22 cellular contexts compared by ENCODE assay signal in genomic region chr2:85663684-85664565, GRCh38. TPM values are rescaled to one million over a fixed set of nuclear protein-coding genes. Genes with fewer than 3 reads are reported as not detected.
"Had no signal": no experiment of that assay in that cellular context is flagged by ENCODE, and none has a peak within 500 bp of the region (broad histone marks: within the 10 kb centered on the region; RNA-seq: fewer than 3 reads in every experiment).

No MANE protein-coding gene starts in this region.

- H3K9ac ChIP-seq: parathyroid adenoma had no signal

- H3K27ac ChIP-seq: colonic mucosa, SK-N-MC, transverse colon had no signal

- ATAC-seq: body of pancreas, gastroesophageal sphincter, left lobe of liver had no signal

- H3K36me3 ChIP-seq: colonic mucosa, transverse colon had no signal

- H3K9me3 Mint-ChIP-seq: activated naive CD8-positive, alpha-beta T cell treated with anti-CD3 and anti-CD28 coated beads for 36 hours; mesothelial cell of epicardium had no signal

- H3K36me3 Mint-ChIP-seq: activated naive CD8-positive, alpha-beta T cell treated with anti-CD3 and anti-CD28 coated beads for 36 hours had no signal

- H3K9me3 ChIP-seq: body of pancreas, colonic mucosa, gastroesophageal sphincter, transverse colon had no signal

- H3K4me1 ChIP-seq: body of pancreas, colonic mucosa, parathyroid adenoma, transverse colon had no signal

- H3K4me1 Mint-ChIP-seq: activated naive CD8-positive, alpha-beta T cell treated with anti-CD3 and anti-CD28 coated beads for 36 hours had no signal

- H3K27ac Mint-ChIP-seq: activated naive CD8-positive, alpha-beta T cell treated with anti-CD3 and anti-CD28 coated beads for 36 hours; mesothelial cell of epicardium had no signal

- H2AFZ ChIP-seq: parathyroid adenoma had no signal

- DNase-seq: activated CD4-positive, alpha-beta T cell treated with anti-CD3 and anti-CD28 coated beads, Interleukin-2, amount 50 U/mL, for 48 hours; activated CD4-positive, CD25-positive, alpha-beta regulatory T cell treated with anti-CD3 and anti-CD28 coated beads, Interleukin-2, amount 50 U/mL, for 72 hours; activated effector memory CD4-positive, alpha-beta T cell treated with anti-CD3 and anti-CD28 coated beads, Interleukin-2, amount 50 U/mL, for 16 hours; activated naive CD8-positive, alpha-beta T cell treated with anti-CD3 and anti-CD28 coated beads for 36 hours; amygdala; body of pancreas; central memory CD4-positive, alpha-beta T cell; colonic mucosa; stimulated activated CD4-positive, alpha-beta T cell treated with anti-CD3 and anti-CD28 coated beads, Interleukin-15, amount 100 ng/mL, for 24 hours; stimulated activated CD4-positive, alpha-beta T cell treated with anti-CD3 and anti-CD28 coated beads, Interleukin-4, amount 100 ng/mL, for 1 hour; stimulated activated naive CD4-positive, alpha-beta T cell; substantia nigra; T-helper 9 cell; transverse colon had no signal

- H3K27me3 ChIP-seq: body of pancreas, colonic mucosa, gastroesophageal sphincter, transverse colon had no signal

- H3K4me3 ChIP-seq: body of pancreas, colonic mucosa, gastroesophageal sphincter, SK-N-MC, skin epidermis, transverse colon had no signal

- H3K4me3 Mint-ChIP-seq: activated naive CD8-positive, alpha-beta T cell treated with anti-CD3 and anti-CD28 coated beads for 36 hours; mesothelial cell of epicardium had no signal

- H3K27me3 Mint-ChIP-seq: activated naive CD8-positive, alpha-beta T cell treated with anti-CD3 and anti-CD28 coated beads for 36 hours had no signal

RNA-seq across cellular contexts. Expression of gene SFTPB, which starts 4.1 kb away (rescaled TPM):
- total RNA-seq: activated naive CD8-positive, alpha-beta T cell treated with anti-CD3 and anti-CD28 coated beads for 36 hours; body of pancreas; gastroesophageal sphincter; mesothelial cell of epicardium; myocyte; renal cortical epithelial cell; transverse colon had no signal

RNA-seq across cellular contexts. Expression of gene GNLY, which starts 30.2 kb away (rescaled TPM):
- total RNA-seq: mesothelial cell of epicardium, renal cortical epithelial cell had no signal
